ENCODE assay signal across 7 cellular contexts in the genomic region with DNA sequence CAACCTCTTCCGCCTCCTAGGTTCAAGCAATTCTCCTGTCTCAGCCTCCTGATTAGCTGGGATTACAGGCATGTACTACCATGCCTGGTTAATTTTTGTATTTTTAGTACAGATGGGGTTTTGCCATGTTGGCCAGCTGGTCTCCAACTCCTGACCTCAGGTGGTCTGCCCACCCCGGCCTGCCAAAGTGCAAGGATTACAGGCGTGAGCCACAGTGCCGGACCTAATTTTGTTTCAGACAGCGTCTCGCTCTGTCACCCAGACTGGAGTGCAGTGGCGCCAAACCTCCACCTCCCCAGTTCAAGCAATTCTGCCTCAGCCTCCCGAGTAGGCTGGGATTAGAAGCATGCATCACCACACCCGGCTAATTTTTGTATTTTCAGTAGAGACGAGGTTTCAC. TPM values are rescaled to one million over a fixed set of nuclear protein-coding genes. Genes with fewer than 3 reads are reported as not detected.
DNase-seq lines count a peak whose midpoint lies in the region; ATAC-seq and TF ChIP-seq lines count a peak whose summit lies in the region.
"Not testable (repeated sequence)": the region's sequence is repeated elsewhere in the genome, so short reads cannot be mapped to it uniquely, and the experiment has no call there.

No MANE protein-coding gene starts in this region.

- H3K9me3 Mint-ChIP-seq in CD8-positive, alpha-beta T cell; activated CD4-positive, alpha-beta memory T cell treated with anti-CD3 and anti-CD28 coated beads for 36 hours; activated naive CD4-positive, alpha-beta T cell treated with anti-CD3 and anti-CD28 coated beads for 36 hours; progenitor cell of endocrine pancreas (ENCODE audit: low read depth); stimulated activated naive B cell treated with anti-CD40 and anti-IgM and Interleukin-4, amounts not matched to agents 10 μg/mL and 1 μg/mL and 100 μg/mL, for 72 hours: not testable (repeated sequence)

- TF ChIP-seq CTCF in CD8-positive, alpha-beta T cell (IDR thresholded peaks at IDR 0.05); progenitor cell of endocrine pancreas (IDR thresholded peaks at IDR 0.05; ENCODE audit: unreplicated experiment): not testable (repeated sequence)

- not testable (repeated sequence) for H3K27me3 ChIP-seq in CD8-positive, alpha-beta T cell (ENCODE audit: insufficient read depth, low read length)

- H3K36me3 Mint-ChIP-seq in CD8-positive, alpha-beta T cell: peaks cover 70% of the 10 kb centered on the region
- H3K36me3 Mint-ChIP-seq in activated CD4-positive, alpha-beta memory T cell treated with anti-CD3 and anti-CD28 coated beads for 36 hours: peaks cover 42% of the 10 kb centered on the region
- H3K36me3 Mint-ChIP-seq in activated naive CD4-positive, alpha-beta T cell treated with anti-CD3 and anti-CD28 coated beads for 36 hours (ENCODE audit: low read depth): peaks cover 52% of the 10 kb centered on the region
- H3K36me3 Mint-ChIP-seq in progenitor cell of endocrine pancreas (ENCODE audit: insufficient read depth): peaks cover 22% of the 10 kb centered on the region
- H3K36me3 Mint-ChIP-seq in stimulated activated naive B cell treated with anti-CD40 and anti-IgM and Interleukin-4, amounts not matched to agents 10 μg/mL and 1 μg/mL and 100 μg/mL, for 72 hours: peaks cover 33 to 47% of the 10 kb centered on the region in 2 donors

- POLR2A ChIA-PET in CD8-positive, alpha-beta T cell (lab: Charles Lee): not testable (repeated sequence)
- POLR2A ChIA-PET in activated CD4-positive, alpha-beta memory T cell treated with anti-CD3 and anti-CD28 coated beads for 36 hours (lab: Charles Lee): interaction anchor here (1.8 kb wide), 1 partner anchor 13 kb away, joined by 5 read pairs; no protein-coding TSS in a partner anchor

- ATAC-seq in CD8-positive, alpha-beta T cell; stimulated activated naive B cell treated with anti-CD40 and anti-IgM and Interleukin-4, amounts not matched to agents 10 μg/mL and 1 μg/mL and 100 μg/mL, for 72 hours (replicated peaks): not testable (repeated sequence)

- H3K4me1 ChIP-seq in CD8-positive, alpha-beta T cell (ENCODE audit: insufficient read depth, low read length): not testable (repeated sequence)

- peaks cover 25% of the 10 kb centered on the region for H3K4me1 Mint-ChIP-seq in CD8-positive, alpha-beta T cell (ENCODE audit: low read depth)
- H3K4me1 Mint-ChIP-seq in activated CD4-positive, alpha-beta memory T cell treated with anti-CD3 and anti-CD28 coated beads for 36 hours (ENCODE audit: low read depth); progenitor cell of endocrine pancreas (ENCODE audit: low read depth): not testable (repeated sequence)
- peaks cover 11% of the 10 kb centered on the region for H3K4me1 Mint-ChIP-seq in activated naive CD4-positive, alpha-beta T cell treated with anti-CD3 and anti-CD28 coated beads for 36 hours (ENCODE audit: low read depth)
- peaks cover 10 to 25% of the 10 kb centered on the region in 2 donors for H3K4me1 Mint-ChIP-seq in stimulated activated naive B cell treated with anti-CD40 and anti-IgM and Interleukin-4, amounts not matched to agents 10 μg/mL and 1 μg/mL and 100 μg/mL, for 72 hours

- intact Hi-C loops in CD8-positive, alpha-beta T cell (cut with DNase I, micrococcal nuclease): loop anchor here in 1 of 2 experiments (5.0 kb wide), 1 partner anchor 35 kb away; a partner anchor contains a TSS
- intact Hi-C loops in activated CD4-positive, alpha-beta memory T cell treated with anti-CD3 and anti-CD28 coated beads for 36 hours (cut with micrococcal nuclease); activated naive CD4-positive, alpha-beta T cell treated with anti-CD3 and anti-CD28 coated beads for 36 hours (cut with micrococcal nuclease): not testable (repeated sequence)

- H3K4me3 ChIP-seq in CD8-positive, alpha-beta T cell (ENCODE audit: low read depth, low read length): not testable (repeated sequence)

- H3K27ac Mint-ChIP-seq in CD8-positive, alpha-beta T cell: peak overlapping the region; percentile 27
- peak overlapping the region; percentile 23 for H3K27ac Mint-ChIP-seq in activated CD4-positive, alpha-beta memory T cell treated with anti-CD3 and anti-CD28 coated beads for 36 hours
- peak overlapping the region; percentile 46 for H3K27ac Mint-ChIP-seq in activated naive CD4-positive, alpha-beta T cell treated with anti-CD3 and anti-CD28 coated beads for 36 hours
- H3K27ac Mint-ChIP-seq in progenitor cell of endocrine pancreas: peak overlapping the region; percentile 49
- H3K27ac Mint-ChIP-seq in stimulated activated naive B cell treated with anti-CD40 and anti-IgM and Interleukin-4, amounts not matched to agents 10 μg/mL and 1 μg/mL and 100 μg/mL, for 72 hours: peak overlapping the region; percentile 56

- not testable (repeated sequence) for H3K9me3 ChIP-seq in CD8-positive, alpha-beta T cell (ENCODE audit: low read length)

- not testable (repeated sequence) for H3K27me3 Mint-ChIP-seq in CD8-positive, alpha-beta T cell (ENCODE audit: low read depth); activated CD4-positive, alpha-beta memory T cell treated with anti-CD3 and anti-CD28 coated beads for 36 hours; activated naive CD4-positive, alpha-beta T cell treated with anti-CD3 and anti-CD28 coated beads for 36 hours (ENCODE audit: low read depth); progenitor cell of endocrine pancreas; stimulated activated naive B cell treated with anti-CD40 and anti-IgM and Interleukin-4, amounts not matched to agents 10 μg/mL and 1 μg/mL and 100 μg/mL, for 72 hours

- CTCF ChIA-PET in CD8-positive, alpha-beta T cell (lab: Charles Lee): interaction anchor here (1.1 kb wide), 1 partner anchor 64 kb away, joined by 3 read pairs; no protein-coding TSS in a partner anchor
- CTCF ChIA-PET in activated CD4-positive, alpha-beta memory T cell treated with anti-CD3 and anti-CD28 coated beads for 36 hours (lab: Charles Lee); activated naive CD4-positive, alpha-beta T cell treated with anti-CD3 and anti-CD28 coated beads for 36 hours (lab: Charles Lee): not testable (repeated sequence)

- H3K36me3 ChIP-seq in CD8-positive, alpha-beta T cell (ENCODE audit: insufficient read depth, low read length): peaks cover 31% of the 10 kb centered on the region

- not testable (repeated sequence) for H3K27ac ChIP-seq in CD8-positive, alpha-beta T cell (ENCODE audit: low read depth, low read length)

- H3K4me3 Mint-ChIP-seq in CD8-positive, alpha-beta T cell; activated CD4-positive, alpha-beta memory T cell treated with anti-CD3 and anti-CD28 coated beads for 36 hours; activated naive CD4-positive, alpha-beta T cell treated with anti-CD3 and anti-CD28 coated beads for 36 hours; progenitor cell of endocrine pancreas (ENCODE audit: low read depth); stimulated activated naive B cell treated with anti-CD40 and anti-IgM and Interleukin-4, amounts not matched to agents 10 μg/mL and 1 μg/mL and 100 μg/mL, for 72 hours: not testable (repeated sequence)

- DNase-seq in CD8-positive, alpha-beta T cell; activated CD4-positive, alpha-beta memory T cell treated with anti-CD3 and anti-CD28 coated beads for 36 hours; activated naive CD4-positive, alpha-beta T cell treated with anti-CD3 and anti-CD28 coated beads for 36 hours; progenitor cell of endocrine pancreas (ENCODE audit: low spot score, unreplicated experiment); stimulated activated naive B cell treated with anti-CD40 and anti-IgM and Interleukin-4, amounts not matched to agents 10 μg/mL and 1 μg/mL and 100 μg/mL, for 72 hours: not testable (repeated sequence)
- peak; percentile 34 for DNase-seq in cerebellar cortex (ENCODE audit: low spot score)

TF ChIP-seq in PFSK-1, 5 proteins besides CTCF, POLR2A, EP300 and RAD21:
- TF ChIP-seq POLR2AphosphoS5 (IDR thresholded peaks at IDR 0.05; ENCODE audit: low read depth, low read length): 0 out of 2 replicates have a peak, but pooled peaks have one; percentile 11
TF ChIP-seq in PFSK-1: peak in this region for 1; not testable (repeated sequence) for 4.

RNA-seq across cellular contexts. Expression of a gene that starts 17.4 kb away (rescaled TPM):
- 100 to 1,000 TPM; 105 to 106 TPM for total RNA-seq in CD8-positive, alpha-beta T cell
- 47.8 TPM for polyA plus RNA-seq in PFSK-1 (2012; ENCODE audit: insufficient read length, low read depth)
- total RNA-seq in activated CD4-positive, alpha-beta memory T cell treated with anti-CD3 and anti-CD28 coated beads for 36 hours: 100 to 1,000 TPM; 349 to 355 TPM
- 100 to 1,000 TPM; 399 to 424 TPM for total RNA-seq in activated naive CD4-positive, alpha-beta T cell treated with anti-CD3 and anti-CD28 coated beads for 36 hours
- 197 and 216 TPM in 2 replicates for total RNA-seq in progenitor cell of endocrine pancreas

RNA-seq across cellular contexts. Expression of a gene that starts 36.4 kb away (rescaled TPM):
- 10 to 100 TPM; 80.7 to 83.2 TPM for total RNA-seq in CD8-positive, alpha-beta T cell
- 4.3 TPM for polyA plus RNA-seq in PFSK-1 (2012; ENCODE audit: insufficient read length, low read depth)
- 10 to 100 TPM; 24.1 to 28.1 TPM for total RNA-seq in activated CD4-positive, alpha-beta memory T cell treated with anti-CD3 and anti-CD28 coated beads for 36 hours
- total RNA-seq in activated naive CD4-positive, alpha-beta T cell treated with anti-CD3 and anti-CD28 coated beads for 36 hours: 10 to 100 TPM; 18.9 to 20.4 TPM
- total RNA-seq in progenitor cell of endocrine pancreas: 31.5 and 35.1 TPM in 2 replicates
